In the genomic region with DNA sequence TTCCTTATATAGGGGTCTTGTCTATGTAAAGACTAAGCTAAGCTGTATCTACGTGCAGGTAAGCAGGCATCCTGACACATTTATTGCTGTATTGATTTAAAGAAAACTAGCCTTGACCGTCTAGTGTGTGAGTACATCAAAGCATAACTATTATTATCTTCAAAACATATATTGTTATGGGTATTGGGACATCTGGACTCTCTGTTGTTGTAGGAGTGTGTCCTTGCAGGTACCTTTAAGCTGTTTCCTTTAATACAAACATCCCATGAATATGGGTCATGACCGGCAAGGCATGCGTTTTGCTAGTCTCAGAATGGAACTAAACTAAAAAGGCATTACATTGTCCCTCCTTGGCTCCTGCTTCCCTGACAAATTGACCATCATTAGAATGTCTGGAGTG, we compare ENCODE assay signal across 3 cellular contexts.
TF ChIP-seq lines count a peak whose summit lies in the region.

No MANE protein-coding gene starts in this region.

TF ChIP-seq in HCT116, 20 proteins besides CTCF, POLR2A, EP300 and RAD21:
- TF ChIP-seq, protein P1, sequence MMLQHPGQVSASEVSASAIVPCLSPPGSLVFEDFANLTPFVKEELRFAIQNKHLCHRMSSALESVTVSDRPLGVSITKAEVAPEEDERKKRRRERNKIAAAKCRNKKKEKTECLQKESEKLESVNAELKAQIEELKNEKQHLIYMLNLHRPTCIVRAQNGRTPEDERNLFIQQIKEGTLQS (IDR thresholded peaks at IDR 0.05), result no peak
- TF ChIP-seq TCF7L2 (IDR thresholded peaks at IDR 0.05; ENCODE audit: borderline replicate concordance, extremely low read depth, insufficient read depth, insufficient read length), result peak; percentile 86
- no peak for TF ChIP-seq ZFX (IDR thresholded peaks at IDR 0.05)
- no peak for TF ChIP-seq ZBTB33 (IDR thresholded peaks at IDR 0.05; ENCODE audit: extremely low read depth, insufficient replicate concordance, low read length)
- TF ChIP-seq, protein P2, sequence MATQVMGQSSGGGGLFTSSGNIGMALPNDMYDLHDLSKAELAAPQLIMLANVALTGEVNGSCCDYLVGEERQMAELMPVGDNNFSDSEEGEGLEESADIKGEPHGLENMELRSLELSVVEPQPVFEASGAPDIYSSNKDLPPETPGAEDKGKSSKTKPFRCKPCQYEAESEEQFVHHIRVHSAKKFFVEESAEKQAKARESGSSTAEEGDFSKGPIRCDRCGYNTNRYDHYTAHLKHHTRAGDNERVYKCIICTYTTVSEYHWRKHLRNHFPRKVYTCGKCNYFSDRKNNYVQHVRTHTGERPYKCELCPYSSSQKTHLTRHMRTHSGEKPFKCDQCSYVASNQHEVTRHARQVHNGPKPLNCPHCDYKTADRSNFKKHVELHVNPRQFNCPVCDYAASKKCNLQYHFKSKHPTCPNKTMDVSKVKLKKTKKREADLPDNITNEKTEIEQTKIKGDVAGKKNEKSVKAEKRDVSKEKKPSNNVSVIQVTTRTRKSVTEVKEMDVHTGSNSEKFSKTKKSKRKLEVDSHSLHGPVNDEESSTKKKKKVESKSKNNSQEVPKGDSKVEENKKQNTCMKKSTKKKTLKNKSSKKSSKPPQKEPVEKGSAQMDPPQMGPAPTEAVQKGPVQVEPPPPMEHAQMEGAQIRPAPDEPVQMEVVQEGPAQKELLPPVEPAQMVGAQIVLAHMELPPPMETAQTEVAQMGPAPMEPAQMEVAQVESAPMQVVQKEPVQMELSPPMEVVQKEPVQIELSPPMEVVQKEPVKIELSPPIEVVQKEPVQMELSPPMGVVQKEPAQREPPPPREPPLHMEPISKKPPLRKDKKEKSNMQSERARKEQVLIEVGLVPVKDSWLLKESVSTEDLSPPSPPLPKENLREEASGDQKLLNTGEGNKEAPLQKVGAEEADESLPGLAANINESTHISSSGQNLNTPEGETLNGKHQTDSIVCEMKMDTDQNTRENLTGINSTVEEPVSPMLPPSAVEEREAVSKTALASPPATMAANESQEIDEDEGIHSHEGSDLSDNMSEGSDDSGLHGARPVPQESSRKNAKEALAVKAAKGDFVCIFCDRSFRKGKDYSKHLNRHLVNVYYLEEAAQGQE (IDR thresholded peaks at IDR 0.05; ENCODE audit: low read depth), result no peak
- TF ChIP-seq, protein P3, sequence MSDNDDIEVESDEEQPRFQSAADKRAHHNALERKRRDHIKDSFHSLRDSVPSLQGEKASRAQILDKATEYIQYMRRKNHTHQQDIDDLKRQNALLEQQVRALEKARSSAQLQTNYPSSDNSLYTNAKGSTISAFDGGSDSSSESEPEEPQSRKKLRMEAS (IDR thresholded peaks at IDR 0.05), result no peak
- TF ChIP-seq CBX3 (IDR thresholded peaks at IDR 0.05; ENCODE audit: low read depth), result no peak

TF ChIP-seq in IMR-90, 13 proteins besides CTCF, POLR2A, EP300 and RAD21:
- no peak for TF ChIP-seq CEBPB (IDR thresholded peaks at IDR 0.05; ENCODE audit: low read depth, low read length)
- TF ChIP-seq RCOR1 (IDR thresholded peaks at IDR 0.05; ENCODE audit: insufficient replicate concordance, low read length), result no peak
- no peak for TF ChIP-seq SMC3 (IDR thresholded peaks at IDR 0.05; ENCODE audit: low read depth, low read length)
- no peak for TF ChIP-seq MAZ (IDR thresholded peaks at IDR 0.05; ENCODE audit: borderline replicate concordance, low read depth, low read length)
- no peak for TF ChIP-seq CHD1 (IDR thresholded peaks at IDR 0.05; ENCODE audit: low read depth, low read length)
- TF ChIP-seq MAFK (IDR thresholded peaks at IDR 0.05; ENCODE audit: low read depth, low read length), result no peak
- no peak for TF ChIP-seq NFE2L2 (IDR thresholded peaks at IDR 0.05; ENCODE audit: low read depth, low read length)
- no peak for TF ChIP-seq RFX5 (IDR thresholded peaks at IDR 0.05; ENCODE audit: low read depth, low read length)
- no peak for TF ChIP-seq MXI1 (IDR thresholded peaks at IDR 0.05; ENCODE audit: borderline replicate concordance, low read depth, low read length)
- TF ChIP-seq ELK1 (IDR thresholded peaks at IDR 0.05; ENCODE audit: borderline replicate concordance, low read depth, low read length), result no peak
- TF ChIP-seq FOS (IDR thresholded peaks at IDR 0.05; ENCODE audit: low read depth, low read length), result no peak
- TF ChIP-seq, protein P4, sequence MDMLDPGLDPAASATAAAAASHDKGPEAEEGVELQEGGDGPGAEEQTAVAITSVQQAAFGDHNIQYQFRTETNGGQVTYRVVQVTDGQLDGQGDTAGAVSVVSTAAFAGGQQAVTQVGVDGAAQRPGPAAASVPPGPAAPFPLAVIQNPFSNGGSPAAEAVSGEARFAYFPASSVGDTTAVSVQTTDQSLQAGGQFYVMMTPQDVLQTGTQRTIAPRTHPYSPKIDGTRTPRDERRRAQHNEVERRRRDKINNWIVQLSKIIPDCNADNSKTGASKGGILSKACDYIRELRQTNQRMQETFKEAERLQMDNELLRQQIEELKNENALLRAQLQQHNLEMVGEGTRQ (IDR thresholded peaks at IDR 0.05; ENCODE audit: low read depth, low read length), result no peak
- TF ChIP-seq BHLHE40 (IDR thresholded peaks at IDR 0.05; ENCODE audit: low read depth, low read length), result no peak

TF ChIP-seq in endothelial cell of umbilical vein, 7 proteins besides CTCF, POLR2A, EP300 and RAD21:
- no peak for TF ChIP-seq EZH2 (IDR thresholded peaks at IDR 0.05; ENCODE audit: borderline replicate concordance, low read depth, low read length, severe bottlenecking)
- TF ChIP-seq, protein P3 (IDR thresholded peaks at IDR 0.05; ENCODE audit: insufficient read depth, insufficient read length), result no peak
- no peak for TF ChIP-seq FOS (IDR thresholded peaks at IDR 0.05; ENCODE audit: borderline replicate concordance, insufficient read depth, low read length)
- no peak for TF ChIP-seq GATA2 (IDR thresholded peaks at IDR 0.05; ENCODE audit: insufficient read depth, insufficient read length, low read depth, low read length)
- no peak for TF ChIP-seq JUN (IDR thresholded peaks at IDR 0.05; ENCODE audit: borderline replicate concordance, insufficient read depth, insufficient read length, low read depth)
- TF ChIP-seq POLR2AphosphoS5 (IDR thresholded peaks at IDR 0.05; ENCODE audit: insufficient read depth, low read depth, low read length), result no peak
- TF ChIP-seq MYC (IDR thresholded peaks at IDR 0.05; ENCODE audit: low read depth, low read length), result no peak
TF ChIP-seq in endothelial cell of umbilical vein: peak in this region for 0.
